8 cellular contexts compared by ENCODE assay signal in the genomic region with DNA sequence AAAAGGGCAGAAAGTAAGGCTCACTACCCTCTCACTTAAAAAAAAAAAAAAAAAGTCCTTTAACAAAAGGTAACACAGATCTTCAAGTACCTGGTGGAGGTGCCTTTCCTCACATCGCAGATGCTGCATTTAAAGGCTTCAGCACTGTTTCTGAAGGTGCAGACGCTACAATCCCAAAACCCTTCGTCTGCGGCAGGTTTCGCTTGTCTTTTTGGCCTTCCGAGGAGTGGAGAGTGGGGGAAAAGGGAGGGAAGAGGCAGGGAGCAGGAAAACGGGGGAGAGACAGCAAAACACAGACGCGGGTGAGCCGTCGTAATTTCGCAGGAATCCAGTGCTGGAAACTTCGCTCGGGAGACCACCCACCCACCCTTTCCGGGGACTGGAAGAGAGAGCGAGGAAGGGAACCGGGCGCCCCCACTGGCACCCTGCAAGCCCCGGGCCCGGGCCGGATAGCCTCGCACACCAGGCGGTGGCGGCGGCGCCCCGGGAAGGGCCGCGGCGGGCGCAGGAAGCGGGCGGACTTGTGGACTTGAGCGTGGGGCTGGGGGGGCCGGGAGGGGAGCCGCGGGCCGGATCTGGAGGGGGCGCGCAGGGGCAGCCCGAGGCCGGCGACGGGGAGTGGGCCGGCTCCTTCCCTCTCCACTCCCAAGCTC. TPM values are rescaled to one million over a fixed set of nuclear protein-coding genes. Genes with fewer than 3 reads are reported as not detected.
DNase-seq lines count a peak whose midpoint lies in the region; ATAC-seq and TF ChIP-seq lines count a peak whose summit lies in the region.

TSS of gene RYBP (minus strand) at position 216 of the 653 bp plus-strand sequence.

- no peaks in the 10 kb centered on the region for H3K9me2 ChIP-seq in SU-DHL-6 (replicated peaks; ENCODE audit: insufficient read depth, low read length)

- H3K4me1 Mint-ChIP-seq in stimulated activated naive CD8-positive, alpha-beta T cell treated with anti-CD3 and anti-CD28 coated beads, Interleukin-15, Interleukin-2, amounts not matched to agents 100 ng/mL and 50 ng/mL, for 24 hours (ENCODE audit: low read depth): peaks cover 62% of the 10 kb centered on the region

- H3K4me3 ChIP-seq in SU-DHL-6 (ENCODE audit: insufficient read depth, low read length, poor library complexity, severe bottlenecking): peak within 1 kb of the TSS; percentile 74
- peak within 1 kb of the TSS; percentile 59 to 77 (median 69) for H3K4me3 ChIP-seq in right lobe of liver

- H3K4me1 ChIP-seq in right lobe of liver: peaks cover 0 to 16% (median 4%) of the 10 kb centered on the region in 4 donors

- peaks cover 19% of the 10 kb centered on the region for H3K27me3 Mint-ChIP-seq in stimulated activated naive CD8-positive, alpha-beta T cell treated with anti-CD3 and anti-CD28 coated beads, Interleukin-15, Interleukin-2, amounts not matched to agents 100 ng/mL and 50 ng/mL, for 24 hours

- peak within 1 kb of the TSS; percentile 98 for H3K27ac Mint-ChIP-seq in stimulated activated naive CD8-positive, alpha-beta T cell treated with anti-CD3 and anti-CD28 coated beads, Interleukin-15, Interleukin-2, amounts not matched to agents 100 ng/mL and 50 ng/mL, for 24 hours

- peak within 1 kb of the TSS; percentile 81 for H3K4me2 ChIP-seq in SU-DHL-6 (ENCODE audit: low read depth, low read length, poor library complexity, severe bottlenecking)

- peak within 1 kb of the TSS; percentile 71 for H3K9ac ChIP-seq in SU-DHL-6 (ENCODE audit: low read length)

- H3K9me3 Mint-ChIP-seq in stimulated activated naive CD8-positive, alpha-beta T cell treated with anti-CD3 and anti-CD28 coated beads, Interleukin-15, Interleukin-2, amounts not matched to agents 100 ng/mL and 50 ng/mL, for 24 hours: no peaks in the 10 kb centered on the region

- H3K4me3 Mint-ChIP-seq in stimulated activated naive CD8-positive, alpha-beta T cell treated with anti-CD3 and anti-CD28 coated beads, Interleukin-15, Interleukin-2, amounts not matched to agents 100 ng/mL and 50 ng/mL, for 24 hours: peak within 1 kb of the TSS; percentile 99

- H4K20me1 ChIP-seq in SU-DHL-6 (ENCODE audit: low read depth, low read length): peaks cover 45% of the 10 kb centered on the region

- H3K9me3 ChIP-seq in SU-DHL-6 (ENCODE audit: insufficient read depth, low read length) (no peaks in the 10 kb centered on the region), right lobe of liver (no peaks in the 10 kb centered on the region)

- H3K27ac ChIP-seq in SU-DHL-6 (ENCODE audit: low read depth, low read length) (no peak within 1 kb of the TSS), right lobe of liver (peak within 1 kb of the TSS; percentile 89 to 94 (median 91))

- H3F3A ChIP-seq in SU-DHL-6 (ENCODE audit: insufficient read depth): no peaks in the 10 kb centered on the region

- DNase-seq in Ammon's horn (ENCODE audit: low spot score) (peak; percentile 24), cerebellum (ENCODE audit: low spot score) (peak; percentile 15), right lobe of liver (no peak)
- no peak for DNase-seq in stimulated activated CD4-positive, alpha-beta T cell treated with anti-CD3 and anti-CD28 coated beads, Interleukin-1b, Interleukin-23, amount 100 ng/mL, for 48 hours

- TF ChIP-seq POLR2A in right lobe of liver (IDR thresholded peaks at IDR 0.05): no peak

- H2AFZ ChIP-seq in SU-DHL-6 (ENCODE audit: low read depth, low read length, severe bottlenecking): peak within 1 kb of the TSS; percentile 79

- H3K36me3 ChIP-seq in SU-DHL-6 (ENCODE audit: low read length): no peaks in the 10 kb centered on the region
- H3K36me3 ChIP-seq in right lobe of liver: no peaks in the 10 kb centered on the region

- WGBS in right lobe of liver (ENCODE audit: insufficient coverage, low coverage, low lambda C conversion rate, missing lambda C conversion rate): 1% methylated on average over 14 of the region's 45 CpGs

- peaks cover 46% of the 10 kb centered on the region for H3K36me3 Mint-ChIP-seq in stimulated activated naive CD8-positive, alpha-beta T cell treated with anti-CD3 and anti-CD28 coated beads, Interleukin-15, Interleukin-2, amounts not matched to agents 100 ng/mL and 50 ng/mL, for 24 hours (ENCODE audit: low read depth)

- TF ChIP-seq CTCF in SU-DHL-6 (IDR thresholded peaks at IDR 0.05; ENCODE audit: insufficient read depth, low read length, poor library complexity, severe bottlenecking) (no peak), right lobe of liver (IDR thresholded peaks at IDR 0.05) (no peak)

- H3K79me2 ChIP-seq in SU-DHL-6 (ENCODE audit: insufficient read depth, low read length): peaks cover 43% of the 10 kb centered on the region

- intact Hi-C loops in right lobe of liver (cut with DNase I): no loop called here

- ATAC-seq in GM19035 (IDR thresholded peaks at IDR 0.05; ENCODE audit: unreplicated experiment) (peak; percentile 32), HG03175 (IDR thresholded peaks at IDR 0.05; ENCODE audit: unreplicated experiment) (peak; percentile 39), right lobe of liver (peak; percentile 65 to 78 (median 75))

- H3K27me3 ChIP-seq in SU-DHL-6 (ENCODE audit: low read length) (no peaks in the 10 kb centered on the region), right lobe of liver (no peaks in the 10 kb centered on the region)

RNA-seq across cellular contexts. Expression of gene RYBP, which starts in this region (rescaled TPM):
- 22.2 TPM for total RNA-seq in cerebellum
- total RNA-seq in right lobe of liver: 1 to 10 TPM; 4.2 to 8.7 (median 5.4) TPM

Comparison
In these comparisons a context has a peak if more than half of its experiments do, and no peak if none do; other contexts are left out.
1. DNase-seq: peak in Ammon's horn (single experiment) and cerebellum (single experiment); none in right lobe of liver (0 of 3) and stimulated activated CD4-positive, alpha-beta T cell treated with anti-CD3 and anti-CD28 coated beads, Interleukin-1b, Interleukin-23, amount 100 ng/mL, for 48 hours (single experiment).
2. Peak in every context shown above with its lines, with median percentiles within 50 percentile points of each other: ATAC-seq.